ENCODE assay signal across 8 cellular contexts in genomic region chr3:65732060-65732933, GRCh38.
DNase-seq lines count a peak whose midpoint lies in the region; ATAC-seq and TF ChIP-seq lines count a peak whose summit lies in the region.

No MANE protein-coding gene starts in this region.

- no peak overlapping the region for H2AK5ac ChIP-seq in mesendoderm (ENCODE audit: low read length)

- intact Hi-C loops in activated naive CD4-positive, alpha-beta T cell treated with anti-CD3 and anti-CD28 coated beads for 36 hours (cut with micrococcal nuclease), result loop anchor here (1.0 kb wide), 3 partner anchors 390 to 1199 kb away; no protein-coding TSS in a partner anchor
- intact Hi-C loops in Panc1 (cut with micrococcal nuclease; ENCODE audit: unreplicated experiment), result loop anchor here (5.0 to 10.0 kb wide), 2 partner anchors 287 to 1200 kb away; no protein-coding TSS in a partner anchor

- CTCF ChIA-PET in activated naive CD4-positive, alpha-beta T cell treated with anti-CD3 and anti-CD28 coated beads for 36 hours (lab: Charles Lee), result interaction anchor here (0.6 to 1.0 kb wide), 3 partner anchors 32 to 1201 kb away, joined by 3 read pairs; no protein-coding TSS in a partner anchor
- CTCF ChIA-PET in activated naive CD4-positive, alpha-beta T cell treated with anti-CD3 and anti-CD28 coated beads, Interleukin-2, amount 10 ng/mL, durations not matched to agents 7 days and 5 days (lab: Charles Lee), result interaction anchor here (0.6 to 2.3 kb wide), 6 partner anchors 9 to 1199 kb away, joined by 3 to 11 read pairs (median 3); no protein-coding TSS in a partner anchor
- CTCF ChIA-PET in Panc1 (lab: Charles Lee), result interaction anchor here (0.6 to 1.5 kb wide), 2 partner anchors 293 to 498 kb away, joined by 4 read pairs; no protein-coding TSS in a partner anchor

- no peak overlapping the region for H2BK15ac ChIP-seq in mesendoderm (replicated peaks; ENCODE audit: low read depth)

- H3K27ac ChIP-seq in Panc1 (ENCODE audit: low read length) (no peak overlapping the region), endodermal cell (ENCODE audit: low read depth, low read length) (no peak overlapping the region), mesendoderm (ENCODE audit: low read depth, low read length) (no peak overlapping the region)

- H3K36me3 Mint-ChIP-seq in activated naive CD4-positive, alpha-beta T cell treated with anti-CD3 and anti-CD28 coated beads for 36 hours (ENCODE audit: low read depth), result no peaks in the 10 kb centered on the region
- H3K36me3 Mint-ChIP-seq in activated naive CD4-positive, alpha-beta T cell treated with anti-CD3 and anti-CD28 coated beads, Interleukin-2, amount 10 ng/mL, durations not matched to agents 7 days and 5 days, result no peaks in the 10 kb centered on the region
- no peaks in the 10 kb centered on the region for H3K36me3 Mint-ChIP-seq in endodermal cell (ENCODE audit: low read depth)

- no peak overlapping the region for H3K23ac ChIP-seq in mesendoderm (ENCODE audit: low read length)

- no peaks in the 10 kb centered on the region for H3K9me3 Mint-ChIP-seq in activated naive CD4-positive, alpha-beta T cell treated with anti-CD3 and anti-CD28 coated beads for 36 hours
- no peaks in the 10 kb centered on the region for H3K9me3 Mint-ChIP-seq in activated naive CD4-positive, alpha-beta T cell treated with anti-CD3 and anti-CD28 coated beads, Interleukin-2, amount 10 ng/mL, durations not matched to agents 7 days and 5 days
- no peaks in the 10 kb centered on the region for H3K9me3 Mint-ChIP-seq in endodermal cell

- DNase-seq in activated naive CD4-positive, alpha-beta T cell treated with anti-CD3 and anti-CD28 coated beads for 36 hours, result peak; percentile 5
- no peak for DNase-seq in activated naive CD4-positive, alpha-beta T cell treated with anti-CD3 and anti-CD28 coated beads, Interleukin-2, amount 10 ng/mL, durations not matched to agents 7 days and 5 days
- DNase-seq in HS-27A (ENCODE audit: low read depth) (peak; percentile 43), Panc1 (ENCODE audit: low read depth, low spot score) (peak; percentile 62), endodermal cell (peak; percentile 59), mesendoderm (peak; percentile 82), activated gamma-delta T cell (lab: John Stamatoyannopoulos, UW) (no peak)

- no peak overlapping the region for H2BK5ac ChIP-seq in mesendoderm (ENCODE audit: low read length)

- no peak overlapping the region for H3K4me2 ChIP-seq in mesendoderm (ENCODE audit: low read length)

- no peak overlapping the region for H2BK120ac ChIP-seq in mesendoderm (ENCODE audit: low read depth, low read length)

- H3K4me3 ChIP-seq in Panc1 (ENCODE audit: low read depth in 2 of 2, low read length in 2 of 2) (no peak overlapping the region), endodermal cell (ENCODE audit: low read length) (no peak overlapping the region), mesendoderm (ENCODE audit: low read length) (no peak overlapping the region)

- no peak overlapping the region for H4K5ac ChIP-seq in mesendoderm (ENCODE audit: low read length)

- in situ Hi-C loops in Panc1 (cut with HindIII; ENCODE audit: low pct_unique_long_range_greater_than_20kb, low sequenced_read_pairs), result no loop called here

- no peaks in the 10 kb centered on the region for H3K9me3 ChIP-seq in Panc1 (ENCODE audit: control insufficient read depth, insufficient read depth, low read depth, low read length)
- no peaks in the 10 kb centered on the region for H3K9me3 ChIP-seq in endodermal cell (ENCODE audit: control insufficient read depth, low read length)

- no peaks in the 10 kb centered on the region for H3K4me1 ChIP-seq in Panc1 (ENCODE audit: control insufficient read depth, insufficient read depth, low read length)
- H3K4me1 ChIP-seq in endodermal cell (ENCODE audit: control insufficient read depth, insufficient read depth, low read length), result peaks cover 7% of the 10 kb centered on the region
- H3K4me1 ChIP-seq in mesendoderm (ENCODE audit: control insufficient read depth, low read depth, low read length), result no peaks in the 10 kb centered on the region

- H3K27me3 ChIP-seq in Panc1 (ENCODE audit: control insufficient read depth, insufficient read depth, low read length) (no peaks in the 10 kb centered on the region), endodermal cell (ENCODE audit: control insufficient read depth, insufficient read depth, low read length, poor library complexity, severe bottlenecking) (no peaks in the 10 kb centered on the region), mesendoderm (ENCODE audit: insufficient read depth, low read length, poor library complexity) (no peaks in the 10 kb centered on the region)

- 58 to 88% methylated on average over 2 to 4 of the region's 6 CpGs for WGBS in endodermal cell (ENCODE audit: insufficient coverage in 1 of 2, insufficient read length in 1 of 2), 2 experiments
- no CpG with 5 or more reads among the region's 6 CpGs for WGBS in mesendoderm (ENCODE audit: extremely low coverage, insufficient coverage, low lambda C conversion rate)

- no peak overlapping the region for H3K56ac ChIP-seq in mesendoderm (ENCODE audit: low read length)

- H3K4me1 Mint-ChIP-seq in activated naive CD4-positive, alpha-beta T cell treated with anti-CD3 and anti-CD28 coated beads for 36 hours (ENCODE audit: low read depth), result no peaks in the 10 kb centered on the region
- no peaks in the 10 kb centered on the region for H3K4me1 Mint-ChIP-seq in activated naive CD4-positive, alpha-beta T cell treated with anti-CD3 and anti-CD28 coated beads, Interleukin-2, amount 10 ng/mL, durations not matched to agents 7 days and 5 days
- peaks cover 17% of the 10 kb centered on the region for H3K4me1 Mint-ChIP-seq in endodermal cell

- no peaks in the 10 kb centered on the region for H3K36me3 ChIP-seq in Panc1 (ENCODE audit: control insufficient read depth, insufficient read depth, low read length)
- no peaks in the 10 kb centered on the region for H3K36me3 ChIP-seq in endodermal cell (ENCODE audit: control insufficient read depth, insufficient read depth, low read length)
- no peaks in the 10 kb centered on the region for H3K36me3 ChIP-seq in mesendoderm (ENCODE audit: control insufficient read depth, insufficient read depth, low read length)

- POLR2A ChIA-PET in Panc1 (lab: Charles Lee), result no interaction called here

- no peak overlapping the region for H3K18ac ChIP-seq in mesendoderm (ENCODE audit: low read length)

- no peak overlapping the region for H3K9ac ChIP-seq in endodermal cell (ENCODE audit: extremely low read depth, low read length, poor library complexity, severe bottlenecking)
- no peak overlapping the region for H3K9ac ChIP-seq in mesendoderm (ENCODE audit: low read length)

- no peak overlapping the region for H3K4me3 Mint-ChIP-seq in activated naive CD4-positive, alpha-beta T cell treated with anti-CD3 and anti-CD28 coated beads for 36 hours
- H3K4me3 Mint-ChIP-seq in activated naive CD4-positive, alpha-beta T cell treated with anti-CD3 and anti-CD28 coated beads, Interleukin-2, amount 10 ng/mL, durations not matched to agents 7 days and 5 days, result no peak overlapping the region
- H3K4me3 Mint-ChIP-seq in endodermal cell, result no peak overlapping the region

- no peak overlapping the region for H3K4ac ChIP-seq in mesendoderm (ENCODE audit: low read depth, low read length)

- TF ChIP-seq CTCF in Panc1 (IDR thresholded peaks at IDR 0.05), result peak; percentile 80
- TF ChIP-seq CTCF in endodermal cell (conservative IDR thresholded peaks at IDR 0.05), result peak; percentile 84

- ATAC-seq in GM21619 (IDR thresholded peaks at IDR 0.05; ENCODE audit: unreplicated experiment), result peak; percentile 95
- ATAC-seq in Panc1, result peak; percentile 84

- H3K27me3 Mint-ChIP-seq in activated naive CD4-positive, alpha-beta T cell treated with anti-CD3 and anti-CD28 coated beads for 36 hours (ENCODE audit: low read depth), result no peaks in the 10 kb centered on the region
- peaks cover 8% of the 10 kb centered on the region for H3K27me3 Mint-ChIP-seq in activated naive CD4-positive, alpha-beta T cell treated with anti-CD3 and anti-CD28 coated beads, Interleukin-2, amount 10 ng/mL, durations not matched to agents 7 days and 5 days
- no peaks in the 10 kb centered on the region for H3K27me3 Mint-ChIP-seq in endodermal cell (ENCODE audit: insufficient read depth)

- no peaks in the 10 kb centered on the region for H3K79me1 ChIP-seq in mesendoderm (ENCODE audit: low read length)

- H4K8ac ChIP-seq in mesendoderm (ENCODE audit: low read depth, low read length), result no peak overlapping the region

- H3K79me2 ChIP-seq in mesendoderm (ENCODE audit: control insufficient read depth, insufficient read depth, low read length), result no peaks in the 10 kb centered on the region

- H3K27ac Mint-ChIP-seq in activated naive CD4-positive, alpha-beta T cell treated with anti-CD3 and anti-CD28 coated beads for 36 hours, result no peak overlapping the region
- no peak overlapping the region for H3K27ac Mint-ChIP-seq in activated naive CD4-positive, alpha-beta T cell treated with anti-CD3 and anti-CD28 coated beads, Interleukin-2, amount 10 ng/mL, durations not matched to agents 7 days and 5 days
- H3K27ac Mint-ChIP-seq in endodermal cell, result no peak overlapping the region

- no TSS peak for BruUV-seq in Panc1 (replicated peaks; lab: Mats Ljungman, UMichigan)

Comparison
In these comparisons a context has a peak if more than half of its experiments do, and no peak if none do; other contexts are left out.
1. DNase-seq: peak in activated naive CD4-positive, alpha-beta T cell treated with anti-CD3 and anti-CD28 coated beads for 36 hours (single experiment), HS-27A (single experiment), Panc1 (single experiment), endodermal cell (single experiment) and mesendoderm (single experiment); none in activated naive CD4-positive, alpha-beta T cell treated with anti-CD3 and anti-CD28 coated beads, Interleukin-2, amount 10 ng/mL, durations not matched to agents 7 days and 5 days (single experiment) and activated gamma-delta T cell (single experiment).